ENCODE assay signal across 28 cellular contexts in genomic region chr1:173768206-173768605, GRCh38.
"Had no signal": no experiment of that assay in that cellular context is flagged by ENCODE, and none has a peak within 500 bp of the region (broad histone marks: within the 10 kb centered on the region; RNA-seq: fewer than 3 reads in every experiment).

No MANE protein-coding gene starts in this region.

- H3K4me1 ChIP-seq: Peyer's patch, SJSA1 had no signal

- H3K9me3 ChIP-seq: Peyer's patch, SJSA1 had no signal

- H3K27me3 ChIP-seq: Peyer's patch, SJSA1 had no signal

- ATAC-seq: activated CD8-positive, alpha-beta memory T cell treated with anti-CD3 and anti-CD28 coated beads, Interleukin-2, amount 10 ng/mL, durations not matched to agents 7 days and 5 days; activated T-cell treated with anti-CD3 and anti-CD28 coated beads, Interleukin-2, amount 50 U/mL, for 4 hours; SK-N-SH treated with all-trans-retinoic acid at 6 μM for 48 hours had no signal

- H3K4me3 ChIP-seq: Peyer's patch, SJSA1 had no signal

- H3K27ac ChIP-seq: KMS-11, Peyer's patch, RWPE1, SJSA1 had no signal

- DNase-seq: activated CD4-positive, alpha-beta T cell treated with anti-CD3 and anti-CD28 coated beads for 4 hours; activated CD8-positive, alpha-beta memory T cell treated with anti-CD3 and anti-CD28 coated beads, Interleukin-2, amount 10 ng/mL, durations not matched to agents 7 days and 5 days; activated gamma-delta T cell treated with Interleukin-2 at 50 U/mL for 16 hours; activated naive CD4-positive, alpha-beta T cell treated with anti-CD3 and anti-CD28 coated beads, Interleukin-2, amount 10 ng/mL, durations not matched to agents 7 days and 5 days; activated T-cell treated with anti-CD3 and anti-CD28 coated beads, Interleukin-2, amount 50 U/mL, for 4 hours; amygdala; NCI-H1092; NCI-H1417; NCI-H1694; NCI-H2029; NCI-H2107; NCI-H2171 treated with DMSO at 0.1 percent for 48 hours; NCI-H345; NCI-H510A; NCI-H526 treated with DMSO at 0.1 percent for 48 hours; NCI-H82; NK-92 treated with Interleukin-12 subunit alpha and Interleukin-12 subunit beta, amount 100 ng/mL, for 24 hours; OCI-M1; Peyer's patch; SHP77; SW 1271 had no signal

- H3K4me3 Mint-ChIP-seq: activated CD8-positive, alpha-beta memory T cell treated with anti-CD3 and anti-CD28 coated beads, Interleukin-2, amount 10 ng/mL, durations not matched to agents 7 days and 5 days; activated naive CD4-positive, alpha-beta T cell treated with anti-CD3 and anti-CD28 coated beads, Interleukin-2, amount 10 ng/mL, durations not matched to agents 7 days and 5 days; activated T-cell treated with anti-CD3 and anti-CD28 coated beads, Interleukin-2, amount 50 U/mL, for 4 hours; brain; central memory CD8-positive, alpha-beta T cell had no signal

- H3K27ac Mint-ChIP-seq: activated CD8-positive, alpha-beta memory T cell treated with anti-CD3 and anti-CD28 coated beads, Interleukin-2, amount 10 ng/mL, durations not matched to agents 7 days and 5 days; activated naive CD4-positive, alpha-beta T cell treated with anti-CD3 and anti-CD28 coated beads, Interleukin-2, amount 10 ng/mL, durations not matched to agents 7 days and 5 days; activated T-helper 2 cell treated with anti-CD3 and anti-CD28 coated beads, Interferon-gamma antibody, Interleukin-2, Interleukin-4, amounts not matched to agents 10 μg/mL and 5 μg/mL and 100 μg/mL, durations not matched to agents 14 hours and 24 hours and 36 hours; brain had no signal

- H3K27me3 Mint-ChIP-seq: activated CD8-positive, alpha-beta memory T cell treated with anti-CD3 and anti-CD28 coated beads, Interleukin-2, amount 10 ng/mL, durations not matched to agents 7 days and 5 days; activated naive CD4-positive, alpha-beta T cell treated with anti-CD3 and anti-CD28 coated beads, Interleukin-2, amount 10 ng/mL, durations not matched to agents 7 days and 5 days; brain; central memory CD8-positive, alpha-beta T cell had no signal

- H3K4me1 Mint-ChIP-seq: brain had no signal
